In the genomic region with DNA sequence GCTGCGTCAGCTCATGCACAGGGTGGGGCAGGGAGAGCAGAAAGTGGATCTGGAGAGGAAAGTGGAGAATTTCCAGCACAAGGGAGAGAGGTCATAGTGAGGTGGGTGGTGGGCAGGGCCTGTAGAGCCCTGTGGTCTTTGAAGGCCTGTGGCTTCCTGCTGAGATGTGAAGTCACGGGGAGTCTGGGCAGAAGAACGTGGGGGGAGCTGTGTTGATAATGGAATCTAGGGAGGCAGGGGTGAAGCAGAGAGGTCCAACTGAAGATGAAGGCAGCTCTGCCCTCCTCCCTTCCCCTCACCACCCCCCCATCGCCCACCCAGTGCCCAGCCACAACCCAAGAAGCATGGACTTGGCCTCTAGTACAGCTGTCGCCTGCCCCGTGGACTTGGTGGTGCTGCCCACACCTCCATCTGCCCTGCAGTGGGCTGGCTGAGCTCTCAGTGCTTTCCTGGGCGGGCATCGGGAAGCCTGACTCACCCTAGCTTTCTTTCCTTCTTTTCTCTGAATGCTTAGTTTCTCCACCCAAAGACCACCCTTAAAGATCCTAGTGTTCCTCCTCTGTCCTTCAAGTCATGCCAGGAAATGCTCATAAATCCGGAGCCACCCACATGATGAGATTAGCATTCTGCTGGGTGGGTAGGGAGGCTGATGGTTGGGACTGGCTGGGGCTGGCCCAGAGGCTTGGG, we compare ENCODE assay signal across 19 cellular contexts.
"Had no signal": no experiment of that assay in that cellular context is flagged by ENCODE, and none has a peak within 500 bp of the region (broad histone marks: within the 10 kb centered on the region; RNA-seq: fewer than 3 reads in every experiment).

No MANE protein-coding gene starts in this region.

- H3K27me3 ChIP-seq: dorsolateral prefrontal cortex, testis, transverse colon had no signal

- H3K9me3 Mint-ChIP-seq: natural killer cell treated with Interleukin-12 subunit alpha and Interleukin-12 subunit beta and Interleukin-15 and Interleukin-18, amount 100 ng/mL, for 72 hours; stimulated activated naive B cell treated with anti-CD40 and anti-IgM and Interleukin-4, amounts not matched to agents 10 μg/mL and 1 μg/mL and 100 μg/mL, for 72 hours; stimulated activated naive CD8-positive, alpha-beta T cell treated with anti-CD3 and anti-CD28 coated beads, Interleukin-15, amount 100 ng/mL, for 72 hours had no signal

- H3K27ac ChIP-seq: dorsolateral prefrontal cortex, left ventricle myocardium inferior, lower lobe of right lung, testis had no signal

- H3K4me1 Mint-ChIP-seq: stimulated activated naive CD8-positive, alpha-beta T cell treated with anti-CD3 and anti-CD28 coated beads, Interleukin-15, amount 100 ng/mL, for 72 hours had no signal

- H3K4me3 Mint-ChIP-seq: natural killer cell treated with Interleukin-12 subunit alpha and Interleukin-12 subunit beta and Interleukin-15 and Interleukin-18, amount 100 ng/mL, for 72 hours; stimulated activated naive B cell treated with anti-CD40 and anti-IgM and Interleukin-4, amounts not matched to agents 10 μg/mL and 1 μg/mL and 100 μg/mL, for 72 hours; stimulated activated naive CD8-positive, alpha-beta T cell treated with anti-CD3 and anti-CD28 coated beads, Interleukin-15, amount 100 ng/mL, for 72 hours had no signal

- H3K27ac Mint-ChIP-seq: natural killer cell treated with Interleukin-12 subunit alpha and Interleukin-12 subunit beta and Interleukin-15 and Interleukin-18, amount 100 ng/mL, for 72 hours; stimulated activated naive B cell treated with anti-CD40 and anti-IgM and Interleukin-4, amounts not matched to agents 10 μg/mL and 1 μg/mL and 100 μg/mL, for 72 hours had no signal

- H3K36me3 Mint-ChIP-seq: natural killer cell treated with Interleukin-12 subunit alpha and Interleukin-12 subunit beta and Interleukin-15 and Interleukin-18, amount 100 ng/mL, for 72 hours; stimulated activated naive B cell treated with anti-CD40 and anti-IgM and Interleukin-4, amounts not matched to agents 10 μg/mL and 1 μg/mL and 100 μg/mL, for 72 hours had no signal

- H3K9me3 ChIP-seq: left ventricle myocardium inferior, lower lobe of right lung, testis, transverse colon had no signal

- H3K36me3 ChIP-seq: left ventricle myocardium inferior, lower lobe of right lung, transverse colon had no signal

- ATAC-seq: esophagus mucosa; lower lobe of right lung; natural killer cell treated with Interleukin-12 subunit alpha and Interleukin-12 subunit beta and Interleukin-15 and Interleukin-18, amount 100 ng/mL, for 72 hours; sciatic nerve; stimulated activated naive B cell treated with anti-CD40 and anti-IgM and Interleukin-4, amounts not matched to agents 10 μg/mL and 1 μg/mL and 100 μg/mL, for 72 hours; stimulated activated naive CD8-positive, alpha-beta T cell treated with anti-CD3 and anti-CD28 coated beads, Interleukin-15, amount 100 ng/mL, for 72 hours had no signal

- DNase-seq: cortex of kidney; dorsolateral prefrontal cortex; effector CD8-positive, alpha-beta T cell; foreskin fibroblast; kidney; left cardiac atrium; left ventricle myocardium inferior; lower lobe of right lung; mesenchymal stem cell; midbrain; stimulated activated CD4-positive, alpha-beta T cell treated with anti-CD3 and anti-CD28 coated beads, Interleukin-2, amount 100 ng/mL, for 24 hours; stimulated activated CD4-positive, alpha-beta T cell treated with anti-CD3 and anti-CD28 coated beads, Interleukin-4, amount 100 ng/mL, for 4 hours; stimulated activated naive B cell treated with anti-CD40 and anti-IgM and Interleukin-4, amounts not matched to agents 10 μg/mL and 1 μg/mL and 100 μg/mL, for 72 hours; stimulated activated naive CD8-positive, alpha-beta T cell treated with anti-CD3 and anti-CD28 coated beads, Interleukin-15, amount 100 ng/mL, for 72 hours; testis; transverse colon had no signal

- H3K4me3 ChIP-seq: dorsolateral prefrontal cortex, left ventricle myocardium inferior, lower lobe of right lung, testis, transverse colon had no signal
